ENCODE assay signal across 9 cellular contexts in genomic region chr9:36191696-36192095, GRCh38. TPM values are rescaled to one million over a fixed set of nuclear protein-coding genes. Genes with fewer than 3 reads are reported as not detected.
A peak's percentile ranks its signal among the peaks of the same experiment; 100 is the strongest.
DNase-seq lines count a peak whose midpoint lies in the region; ATAC-seq, FAIRE-seq and TF ChIP-seq lines count a peak whose summit lies in the region.
"Had no signal": no experiment of that assay in that cellular context is flagged by ENCODE, and none has a peak within 500 bp of the region (broad histone marks: within the 10 kb centered on the region; RNA-seq: fewer than 3 reads in every experiment).

No MANE protein-coding gene starts in this region.

- no peak for DNase-seq in Peyer's patch
- DNase-seq in esophagus squamous epithelium (lab: John Stamatoyannopoulos, UW), result no peak
- no peak for DNase-seq in NCI-H1694 (lab: John Stamatoyannopoulos, UW)
- DNase-seq in RCC 7860 (ENCODE audit: low spot score), result no peak
- DNase-seq: NCI-H1048 had no signal

- ATAC-seq in GM21717 (IDR thresholded peaks at IDR 0.05; ENCODE audit: unreplicated experiment) (no peak), GM21515 (IDR thresholded peaks at IDR 0.05; ENCODE audit: unreplicated experiment) (no peak)

- H3K4me1 ChIP-seq in Peyer's patch, result peaks cover 0 to 36% (median 15%) of the 10 kb centered on the region in 4 donors
- H3K4me1 ChIP-seq in esophagus squamous epithelium, result peaks cover 27 to 52% (median 36%) of the 10 kb centered on the region in 3 donors
- peaks cover 26% of the 10 kb centered on the region for H3K4me1 ChIP-seq in rectal smooth muscle tissue (ENCODE audit: control insufficient read depth, insufficient read depth, low read length)

- FAIRE-seq in RCC 7860 (lab: Jason Lieb, UNC), result no peak

- H3K27me3 ChIP-seq in Peyer's patch (no peaks in the 10 kb centered on the region), esophagus squamous epithelium (no peaks in the 10 kb centered on the region), rectal smooth muscle tissue (ENCODE audit: control insufficient read depth, insufficient read depth, low read length) (no peaks in the 10 kb centered on the region)

- H3K9me3 ChIP-seq in Peyer's patch (no peaks in the 10 kb centered on the region), esophagus squamous epithelium (no peaks in the 10 kb centered on the region)

- H3K4me3 ChIP-seq in GM12875 (ENCODE audit: low read depth, low read length), result peak overlapping the region; percentile 93
- H3K4me3 ChIP-seq in Peyer's patch, result peak overlapping the region; percentile 74 to 99 (median 87)
- H3K4me3 ChIP-seq in esophagus squamous epithelium, result peak overlapping the region; percentile 65 to 98 (median 71)
- peak overlapping the region; percentile 91 for H3K4me3 ChIP-seq in rectal smooth muscle tissue (ENCODE audit: low read length)

- TF ChIP-seq POLR2A in Peyer's patch (IDR thresholded peaks at IDR 0.05), result no peak
- no peak for TF ChIP-seq POLR2A in esophagus squamous epithelium (IDR thresholded peaks at IDR 0.05)

- H3K36me3 ChIP-seq in Peyer's patch (peaks cover 0 to 4% (median 0%) of the 10 kb centered on the region in 3 donors), esophagus squamous epithelium (peaks cover 0 to 19% (median 0%) of the 10 kb centered on the region in 3 donors), rectal smooth muscle tissue (ENCODE audit: control insufficient read depth, insufficient read depth, low read length) (no peaks in the 10 kb centered on the region)

- TF ChIP-seq CTCF in GM12875 (IDR thresholded peaks at IDR 0.05; ENCODE audit: borderline replicate concordance, insufficient read depth, low read depth, low read length), result no peak
- no peak for TF ChIP-seq CTCF in Peyer's patch (IDR thresholded peaks at IDR 0.05)
- TF ChIP-seq CTCF in esophagus squamous epithelium (IDR thresholded peaks at IDR 0.05), result no peak

- peak overlapping the region; percentile 76 for H3K9ac ChIP-seq in rectal smooth muscle tissue (ENCODE audit: low read length)

- intact Hi-C loops in esophagus squamous epithelium (cut with DNase I), result no loop called here

- WGBS in esophagus squamous epithelium, 2 donors, result 1 to 3% methylated on average over 7 of the region's 7 CpGs

- peak overlapping the region; percentile 87 to 95 (median 90) for H3K27ac ChIP-seq in Peyer's patch
- H3K27ac ChIP-seq in esophagus squamous epithelium, result peak overlapping the region; percentile 86 to 95 (median 94)
- no peak overlapping the region for H3K27ac ChIP-seq in rectal smooth muscle tissue (ENCODE audit: low read depth, low read length)

RNA-seq across cellular contexts. Expression of gene CLTA, which starts 1.0 kb away (rescaled TPM):
- total RNA-seq in Peyer's patch, result 100 to 1,000 TPM; 131 to 150 (median 133) TPM
- 100 to 1,000 TPM; 165 to 215 (median 167) TPM for total RNA-seq in esophagus squamous epithelium

RNA-seq across cellular contexts. Expression of gene CCIN, which starts 22.5 kb away (rescaled TPM):
- total RNA-seq in Peyer's patch (not detected), esophagus squamous epithelium (under 1 TPM in 1 of 4 donors, not detected in 3; 0.13 TPM)

RNA-seq across cellular contexts. Expression of gene GLIPR2, which starts 55.2 kb away (rescaled TPM):
- total RNA-seq in Peyer's patch (10 to 100 TPM in 2 of 4 donors, 1 to 10 TPM in 2; 8.6 to 31.4 (median 11.6) TPM), esophagus squamous epithelium (10 to 100 TPM in 1 of 4 donors, 1 to 10 TPM in 2, under 1 TPM in 1; 0.61 to 13.4 (median 6.0) TPM)
